Comparison of ENCODE assay signal across 2 cellular contexts in the genomic region with DNA sequence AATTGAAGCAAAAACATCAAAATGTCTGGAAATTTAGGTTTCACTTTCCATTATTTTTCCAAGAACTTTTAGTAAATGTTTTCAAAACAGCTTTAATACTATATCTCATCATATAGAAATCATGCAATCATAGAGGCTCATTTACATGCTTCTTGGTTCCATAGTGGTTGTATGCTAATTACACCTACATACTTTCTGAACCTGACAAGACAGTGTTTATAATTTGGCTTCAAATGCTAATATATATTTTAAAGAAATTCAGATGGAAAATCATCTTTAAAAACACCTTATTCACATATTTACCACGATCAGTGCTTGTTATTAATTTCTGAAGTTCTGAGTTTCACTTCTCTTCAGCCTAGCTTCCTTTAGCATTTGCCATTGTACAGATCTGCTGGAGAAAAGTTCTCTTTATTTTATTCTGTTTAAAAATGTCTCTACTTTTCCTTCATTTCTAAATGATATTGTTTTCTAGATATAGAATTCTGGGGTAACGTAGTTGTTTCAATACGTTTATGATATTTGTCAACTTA.
TF ChIP-seq lines count a peak whose summit lies in the region.

No MANE protein-coding gene starts in this region.

TF ChIP-seq in IMR-90, 13 proteins besides CTCF, POLR2A, EP300 and RAD21 (continued from another document):
- TF ChIP-seq, protein P1, sequence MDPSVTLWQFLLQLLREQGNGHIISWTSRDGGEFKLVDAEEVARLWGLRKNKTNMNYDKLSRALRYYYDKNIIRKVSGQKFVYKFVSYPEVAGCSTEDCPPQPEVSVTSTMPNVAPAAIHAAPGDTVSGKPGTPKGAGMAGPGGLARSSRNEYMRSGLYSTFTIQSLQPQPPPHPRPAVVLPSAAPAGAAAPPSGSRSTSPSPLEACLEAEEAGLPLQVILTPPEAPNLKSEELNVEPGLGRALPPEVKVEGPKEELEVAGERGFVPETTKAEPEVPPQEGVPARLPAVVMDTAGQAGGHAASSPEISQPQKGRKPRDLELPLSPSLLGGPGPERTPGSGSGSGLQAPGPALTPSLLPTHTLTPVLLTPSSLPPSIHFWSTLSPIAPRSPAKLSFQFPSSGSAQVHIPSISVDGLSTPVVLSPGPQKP (IDR thresholded peaks at IDR 0.05; ENCODE audit: borderline replicate concordance, low read depth, low read length), result no peak
- TF ChIP-seq RFX5 (IDR thresholded peaks at IDR 0.05; ENCODE audit: low read depth, low read length) (no peak), SMC3 (IDR thresholded peaks at IDR 0.05; ENCODE audit: low read depth, low read length) (no peak), CHD1 (IDR thresholded peaks at IDR 0.05; ENCODE audit: low read depth, low read length) (no peak), USF2 (IDR thresholded peaks at IDR 0.05; ENCODE audit: low read depth, low read length) (no peak), BHLHE40 (IDR thresholded peaks at IDR 0.05; ENCODE audit: low read depth, low read length) (no peak)

TF ChIP-seq in GM23338, 12 proteins besides CTCF, POLR2A, EP300 and RAD21 (continued from another document):
- TF ChIP-seq REST (IDR thresholded peaks at IDR 0.05; ENCODE audit: unreplicated experiment), result no peak
- no peak for TF ChIP-seq POLR2AphosphoS5 (IDR thresholded peaks at IDR 0.05; ENCODE audit: low read depth)
- TF ChIP-seq ZNF331 (CRISPR knock-in tag; IDR thresholded peaks at IDR 0.05; ENCODE audit: low read depth), result no peak
- no peak for TF ChIP-seq NANOG (IDR thresholded peaks at IDR 0.05; ENCODE audit: borderline replicate concordance)
- no peak for TF ChIP-seq ZNF114 (CRISPR knock-in tag; IDR thresholded peaks at IDR 0.05)
- no peak for TF ChIP-seq EZH2phosphoT487 (IDR thresholded peaks at IDR 0.05; ENCODE audit: unreplicated experiment)
- no peak for TF ChIP-seq EZH2 (IDR thresholded peaks at IDR 0.05; ENCODE audit: low read depth, unreplicated experiment)
- TF ChIP-seq ZNF462 (CRISPR knock-in tag; IDR thresholded peaks at IDR 0.05), result no peak
- TF ChIP-seq ETS1 (IDR thresholded peaks at IDR 0.05), result no peak
- no peak for TF ChIP-seq JUNB (IDR thresholded peaks at IDR 0.05; ENCODE audit: unreplicated experiment)
- TF ChIP-seq STAT1 (IDR thresholded peaks at IDR 0.05; ENCODE audit: unreplicated experiment), result no peak
